ENCODE assay signal across 1 cellular context in genomic region chr10:94111367-94111766, GRCh38.
TF ChIP-seq lines count a peak whose summit lies in the region.

No MANE protein-coding gene starts in this region.

TF ChIP-seq in IMR-90, 13 proteins besides CTCF, POLR2A, EP300 and RAD21 (continued from another document):
- TF ChIP-seq, protein P1, sequence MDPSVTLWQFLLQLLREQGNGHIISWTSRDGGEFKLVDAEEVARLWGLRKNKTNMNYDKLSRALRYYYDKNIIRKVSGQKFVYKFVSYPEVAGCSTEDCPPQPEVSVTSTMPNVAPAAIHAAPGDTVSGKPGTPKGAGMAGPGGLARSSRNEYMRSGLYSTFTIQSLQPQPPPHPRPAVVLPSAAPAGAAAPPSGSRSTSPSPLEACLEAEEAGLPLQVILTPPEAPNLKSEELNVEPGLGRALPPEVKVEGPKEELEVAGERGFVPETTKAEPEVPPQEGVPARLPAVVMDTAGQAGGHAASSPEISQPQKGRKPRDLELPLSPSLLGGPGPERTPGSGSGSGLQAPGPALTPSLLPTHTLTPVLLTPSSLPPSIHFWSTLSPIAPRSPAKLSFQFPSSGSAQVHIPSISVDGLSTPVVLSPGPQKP (IDR thresholded peaks at IDR 0.05; ENCODE audit: borderline replicate concordance, low read depth, low read length), result no peak
TF ChIP-seq in IMR-90: peak in this region for 0.
